16 cellular contexts compared by ENCODE assay signal in the genomic region with DNA sequence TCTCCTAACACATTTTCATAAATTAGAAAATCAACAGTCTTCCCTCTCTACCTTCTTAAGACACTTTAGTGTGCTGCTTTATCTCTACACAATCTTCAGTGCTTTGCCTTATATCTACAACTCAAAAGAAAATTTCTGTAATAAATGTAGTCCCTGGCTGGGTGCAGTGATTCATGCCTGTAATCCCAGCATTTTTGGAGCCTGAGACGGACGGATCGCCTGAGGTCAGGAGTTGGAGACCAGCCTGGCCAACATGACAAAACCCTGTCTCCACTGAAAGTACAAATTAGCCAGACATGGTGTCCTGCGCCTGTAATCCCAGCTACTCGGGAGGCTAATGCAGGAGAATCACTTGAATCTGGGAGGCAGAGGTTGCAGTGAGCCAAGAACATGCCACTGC. TPM values are rescaled to one million over a fixed set of nuclear protein-coding genes. Genes with fewer than 3 reads are reported as not detected.
A peak's percentile ranks its signal among the peaks of the same experiment; 100 is the strongest.
DNase-seq lines count a peak whose midpoint lies in the region; ATAC-seq lines count a peak whose summit lies in the region.
"Had no signal": no experiment of that assay in that cellular context is flagged by ENCODE, and none has a peak within 500 bp of the region (broad histone marks: within the 10 kb centered on the region; RNA-seq: fewer than 3 reads in every experiment).

No MANE protein-coding gene starts in this region.

- H3K27ac ChIP-seq in SJSA1 = peak overlapping the region; percentile 25
- H3K27ac ChIP-seq: BLaER1, Peyer's patch, WERI-Rb-1 had no signal

- H3K4me3 ChIP-seq in SJSA1 (no peak overlapping the region), skeletal muscle satellite cell (ENCODE audit: low read length) (no peak overlapping the region)
- H3K4me3 ChIP-seq: BLaER1, K562, Peyer's patch had no signal

- no peaks in the 10 kb centered on the region for H3K36me3 ChIP-seq in SJSA1
- no peaks in the 10 kb centered on the region for H3K36me3 ChIP-seq in skeletal muscle satellite cell (ENCODE audit: insufficient read depth, low read length)
- H3K36me3 ChIP-seq: BLaER1, Peyer's patch, WERI-Rb-1 had no signal

- peak overlapping the region; percentile 8 for H3K9ac ChIP-seq in skeletal muscle satellite cell (ENCODE audit: low read depth, low read length)
- H3K9ac ChIP-seq: BLaER1 had no signal

- H3K9me3 ChIP-seq in SJSA1 (replicated peaks) = no peaks in the 10 kb centered on the region
- H3K9me3 ChIP-seq in skeletal muscle satellite cell (replicated peaks; ENCODE audit: low read length) = no peaks in the 10 kb centered on the region
- H3K9me3 ChIP-seq: BLaER1, Peyer's patch had no signal

- ATAC-seq in activated CD4-positive, CD25-positive, alpha-beta regulatory T cell treated with anti-CD3 and anti-CD28 coated beads, Interleukin-2, amount 50 U/mL, for 24 hours = no peak
- ATAC-seq: activated naive CD8-positive, alpha-beta T cell treated with anti-CD3 and anti-CD28 coated beads, Interleukin-2, amount 50 U/mL, for 24 hours; K562; right cardiac atrium had no signal

- H3K4me1 ChIP-seq in SJSA1 (replicated peaks) (peaks cover 17% of the 10 kb centered on the region), skeletal muscle satellite cell (ENCODE audit: control insufficient read depth, insufficient read depth, low read length) (peaks cover 20% of the 10 kb centered on the region)
- H3K4me1 ChIP-seq: BLaER1 had no signal

- peak; percentile 33 for DNase-seq in GM03348 (ENCODE audit: low spot score)
- DNase-seq in SJSA1 (ENCODE audit: low read depth in 1 of 2, low spot score in 2 of 2) = peak; percentile 37 to 65
- DNase-seq in fibroblast of gingiva (ENCODE audit: low read depth) = peak; percentile 46
- DNase-seq in T-helper 9 cell = no peak
- DNase-seq in T-helper 1 cell = no peak
- DNase-seq: activated CD8-positive, alpha-beta memory T cell treated with anti-CD3 and anti-CD28 coated beads for 24 hours; activated naive CD8-positive, alpha-beta T cell treated with anti-CD3 and anti-CD28 coated beads, Interleukin-2, amount 50 U/mL, for 24 hours; DMS153; kidney glomerular epithelial cell; Peyer's patch; right cardiac atrium; WERI-Rb-1 had no signal

- H3K27me3 ChIP-seq in SJSA1 (replicated peaks) (no peaks in the 10 kb centered on the region), skeletal muscle satellite cell (ENCODE audit: control insufficient read depth, insufficient read depth, low read length) (no peaks in the 10 kb centered on the region)
- H3K27me3 ChIP-seq: BLaER1, Peyer's patch had no signal

- H3K4me2 ChIP-seq in skeletal muscle satellite cell (ENCODE audit: low read length) = no peak overlapping the region
- H3K4me2 ChIP-seq: BLaER1 had no signal

RNA-seq across cellular contexts. Expression of a gene that starts 9.7 kb away (rescaled TPM):
- 39.7 and 45.5 TPM in 2 replicates for total RNA-seq in SJSA1 (2014; rRNA removed; shearing (Covaris generic))
- 0.22 TPM in 1 of 2 replicates, not detected in the other for total RNA-seq in skeletal muscle satellite cell (2012; rRNA removed)
- total RNA-seq: K562 had no signal

Comparison
In these comparisons a context has a peak if more than half of its experiments do, and no peak if none do; other contexts are left out.
1. DNase-seq: peak in GM03348 (single experiment), SJSA1 (2 of 2) and fibroblast of gingiva (single experiment); none in T-helper 9 cell (single experiment) and T-helper 1 cell (0 of 5).